In the genomic region with DNA sequence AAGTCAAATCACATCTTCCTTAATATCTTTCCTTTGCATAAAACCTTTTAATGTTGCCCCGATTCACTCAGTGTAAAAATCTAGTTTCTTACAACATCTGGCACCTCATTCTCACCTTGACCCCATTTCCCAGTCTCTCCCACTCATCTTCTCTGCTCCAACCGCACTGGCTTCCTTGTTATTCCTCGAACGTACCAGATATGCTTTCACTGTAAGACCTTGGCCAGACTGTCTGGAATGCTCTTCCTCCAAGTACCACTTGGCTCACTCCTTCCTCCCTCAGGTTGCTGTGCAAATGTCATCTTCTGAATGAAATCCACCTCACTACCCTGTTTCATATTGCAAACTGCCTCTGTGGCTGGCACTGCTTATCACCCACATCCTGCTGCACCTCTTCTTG, we compare ENCODE assay signal across 19 cellular contexts.
"Had no signal": no experiment of that assay in that cellular context is flagged by ENCODE, and none has a peak within 500 bp of the region (broad histone marks: within the 10 kb centered on the region; RNA-seq: fewer than 3 reads in every experiment).

No MANE protein-coding gene starts in this region.

- H3K4me1 ChIP-seq: SJSA1 had no signal

- H3K4me3 ChIP-seq: MG63, SJSA1, SK-N-MC had no signal

- H3K27ac ChIP-seq: SJSA1, SK-N-MC had no signal

- H3K27me3 ChIP-seq: MG63, SJSA1 had no signal

- DNase-seq: Karpas-422, KG1, MG63, NCI-H1092, NCI-H1105 treated with DMSO at 0.1 percent for 48 hours, NCI-H1436, NCI-H1694, NCI-H187 treated with DMSO at 0.1 percent for 48 hours, NCI-H2081 treated with DMSO at 0.1 percent for 48 hours, NCI-H226, NCI-H446, NCI-H510A, NCI-H774, Right ventricle myocardium superior, RPMI8226, SIG-M5 had no signal

- H3K9me3 ChIP-seq: MG63, SJSA1 had no signal

- FAIRE-seq: RCC 7860 had no signal

- H3K36me3 ChIP-seq: MG63, SJSA1 had no signal
